Comparison of ENCODE assay signal across 10 cellular contexts in the genomic region with DNA sequence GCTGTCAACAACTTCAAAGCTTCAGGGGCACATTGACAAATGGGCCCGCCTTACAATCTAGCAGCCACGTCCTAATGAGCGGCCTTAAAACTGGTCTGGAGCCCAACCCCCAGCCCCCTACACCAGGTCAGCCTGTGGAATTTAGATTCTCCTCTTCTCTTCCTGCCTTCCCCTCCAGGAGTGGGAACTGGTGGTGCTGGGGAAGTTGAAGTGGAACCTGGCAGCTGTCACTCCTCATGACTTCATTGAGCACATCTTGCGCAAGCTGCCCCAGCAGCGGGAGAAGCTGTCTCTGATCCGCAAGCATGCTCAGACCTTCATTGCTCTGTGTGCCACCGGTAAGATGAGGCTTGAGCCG. TPM values are rescaled to one million over a fixed set of nuclear protein-coding genes. Genes with fewer than 3 reads are reported as not detected.
DNase-seq lines count a peak whose midpoint lies in the region; ATAC-seq lines count a peak whose summit lies in the region.
"Had no signal": no experiment of that assay in that cellular context is flagged by ENCODE, and none has a peak within 500 bp of the region (broad histone marks: within the 10 kb centered on the region; RNA-seq: fewer than 3 reads in every experiment).

No MANE protein-coding gene starts in this region.

- no peaks in the 10 kb centered on the region for H3K27me3 Mint-ChIP-seq in activated CD4-positive, alpha-beta T cell treated with anti-CD3 and anti-CD28 coated beads for 36 hours
- no peaks in the 10 kb centered on the region for H3K27me3 Mint-ChIP-seq in activated T-helper 17 cell treated with anti-CD3 and anti-CD28 coated beads, Interleukin-2, amount 50 U/mL, for 72 hours

- intact Hi-C loops in activated CD4-positive, alpha-beta T cell treated with anti-CD3 and anti-CD28 coated beads for 36 hours (cut with DNase I, micrococcal nuclease) = no loop called here

- CTCF ChIA-PET in activated CD4-positive, alpha-beta T cell treated with anti-CD3 and anti-CD28 coated beads for 36 hours (lab: Charles Lee) = interaction anchor here (0.7 to 8.6 kb wide), 15 partner anchors 8 to 402 kb away, joined by 3 to 109 read pairs (median 9); no protein-coding TSS in a partner anchor

- peak overlapping the region; percentile 73 for H3K27ac Mint-ChIP-seq in activated CD4-positive, alpha-beta T cell treated with anti-CD3 and anti-CD28 coated beads for 36 hours
- peak overlapping the region; percentile 82 for H3K27ac Mint-ChIP-seq in activated T-helper 17 cell treated with anti-CD3 and anti-CD28 coated beads, Interleukin-2, amount 50 U/mL, for 72 hours
- peak overlapping the region; percentile 94 for H3K27ac Mint-ChIP-seq in stimulated activated effector memory CD8-positive, alpha-beta T cell treated with anti-CD3 and anti-CD28 coated beads, Interleukin-12 subunit alpha, Interleukin-12 subunit beta, amount 100 ng/mL, for 72 hours

- DNase-seq in activated CD4-positive, alpha-beta T cell treated with anti-CD3 and anti-CD28 coated beads for 36 hours = no peak
- DNase-seq in activated CD4-positive, alpha-beta T cell treated with anti-CD3 and anti-CD28 coated beads for 48 hours = no peak
- DNase-seq in iris pigment epithelial cell (ENCODE audit: low read depth) (peak; percentile 25), dedifferentiated amniotic fluid mesenchymal stem cell (ENCODE audit: extremely low spot score) (no peak), T-helper 9 cell (no peak)
- DNase-seq in stimulated activated effector memory CD8-positive, alpha-beta T cell treated with anti-CD3 and anti-CD28 coated beads, Interleukin-12 subunit alpha, Interleukin-12 subunit beta, amount 100 ng/mL, for 72 hours (ENCODE audit: low spot score in 2 of 2) = no peak
- DNase-seq: NCI-H1436; stimulated activated CD4-positive, alpha-beta T cell treated with anti-CD3 and anti-CD28 coated beads, Interleukin-2, amount 100 ng/mL, for 48 hours had no signal

- H3K4me1 Mint-ChIP-seq in activated CD4-positive, alpha-beta T cell treated with anti-CD3 and anti-CD28 coated beads for 36 hours = peaks cover 72% of the 10 kb centered on the region
- H3K4me1 Mint-ChIP-seq in activated T-helper 17 cell treated with anti-CD3 and anti-CD28 coated beads, Interleukin-2, amount 50 U/mL, for 72 hours = peaks cover 50% of the 10 kb centered on the region
- peaks cover 72% of the 10 kb centered on the region for H3K4me1 Mint-ChIP-seq in stimulated activated effector memory CD8-positive, alpha-beta T cell treated with anti-CD3 and anti-CD28 coated beads, Interleukin-12 subunit alpha, Interleukin-12 subunit beta, amount 100 ng/mL, for 72 hours

- H3K36me3 Mint-ChIP-seq in activated CD4-positive, alpha-beta T cell treated with anti-CD3 and anti-CD28 coated beads for 36 hours (ENCODE audit: low read depth) = peaks cover 96% of the 10 kb centered on the region
- peaks cover 97% of the 10 kb centered on the region for H3K36me3 Mint-ChIP-seq in activated T-helper 17 cell treated with anti-CD3 and anti-CD28 coated beads, Interleukin-2, amount 50 U/mL, for 72 hours (ENCODE audit: low read depth)
- H3K36me3 Mint-ChIP-seq in stimulated activated effector memory CD8-positive, alpha-beta T cell treated with anti-CD3 and anti-CD28 coated beads, Interleukin-12 subunit alpha, Interleukin-12 subunit beta, amount 100 ng/mL, for 72 hours = peaks cover 100% of the 10 kb centered on the region

- H3K9me3 Mint-ChIP-seq in activated CD4-positive, alpha-beta T cell treated with anti-CD3 and anti-CD28 coated beads for 36 hours (ENCODE audit: low read depth) = no peaks in the 10 kb centered on the region
- no peaks in the 10 kb centered on the region for H3K9me3 Mint-ChIP-seq in activated T-helper 17 cell treated with anti-CD3 and anti-CD28 coated beads, Interleukin-2, amount 50 U/mL, for 72 hours
- no peaks in the 10 kb centered on the region for H3K9me3 Mint-ChIP-seq in stimulated activated effector memory CD8-positive, alpha-beta T cell treated with anti-CD3 and anti-CD28 coated beads, Interleukin-12 subunit alpha, Interleukin-12 subunit beta, amount 100 ng/mL, for 72 hours

- H3K4me3 Mint-ChIP-seq in activated CD4-positive, alpha-beta T cell treated with anti-CD3 and anti-CD28 coated beads for 36 hours = peak overlapping the region; percentile 95
- H3K4me3 Mint-ChIP-seq in activated T-helper 17 cell treated with anti-CD3 and anti-CD28 coated beads, Interleukin-2, amount 50 U/mL, for 72 hours = peak overlapping the region; percentile 95
- peak overlapping the region; percentile 96 for H3K4me3 Mint-ChIP-seq in stimulated activated effector memory CD8-positive, alpha-beta T cell treated with anti-CD3 and anti-CD28 coated beads, Interleukin-12 subunit alpha, Interleukin-12 subunit beta, amount 100 ng/mL, for 72 hours

- POLR2A ChIA-PET in activated CD4-positive, alpha-beta T cell treated with anti-CD3 and anti-CD28 coated beads for 36 hours (lab: Charles Lee) = interaction anchor here (0.6 to 2.2 kb wide), 5 partner anchors 9 to 302 kb away, joined by 3 to 11 read pairs (median 3); no protein-coding TSS in a partner anchor

- ATAC-seq in activated CD4-positive, alpha-beta T cell treated with anti-CD3 and anti-CD28 coated beads for 36 hours = no peak
- ATAC-seq in activated T-helper 17 cell treated with anti-CD3 and anti-CD28 coated beads, Interleukin-2, amount 50 U/mL, for 72 hours (replicated peaks) = no peak
- no peak for ATAC-seq in stimulated activated effector memory CD8-positive, alpha-beta T cell treated with anti-CD3 and anti-CD28 coated beads, Interleukin-12 subunit alpha, Interleukin-12 subunit beta, amount 100 ng/mL, for 72 hours
- ATAC-seq in HG02588 (IDR thresholded peaks at IDR 0.05; ENCODE audit: unreplicated experiment) = no peak

RNA-seq across cellular contexts. Expression of gene CCND2, which starts 5.0 kb away (rescaled TPM):
- 100 to 1,000 TPM; 357 to 369 TPM for total RNA-seq in activated CD4-positive, alpha-beta T cell treated with anti-CD3 and anti-CD28 coated beads for 36 hours
- total RNA-seq in activated T-helper 17 cell treated with anti-CD3 and anti-CD28 coated beads, Interleukin-2, amount 50 U/mL, for 72 hours = 100 to 1,000 TPM; 378 to 404 TPM

RNA-seq across cellular contexts. Expression of gene TIGAR, which starts 42.5 kb away (rescaled TPM):
- total RNA-seq in activated CD4-positive, alpha-beta T cell treated with anti-CD3 and anti-CD28 coated beads for 36 hours = 1 to 10 TPM; 7.1 to 8.4 TPM
- 10 to 100 TPM in 1 of 2 donors, 1 to 10 TPM in 1; 6.8 to 12.7 TPM for total RNA-seq in activated T-helper 17 cell treated with anti-CD3 and anti-CD28 coated beads, Interleukin-2, amount 50 U/mL, for 72 hours
